Comparison of ENCODE assay signal across 1 cellular context in the genomic region with DNA sequence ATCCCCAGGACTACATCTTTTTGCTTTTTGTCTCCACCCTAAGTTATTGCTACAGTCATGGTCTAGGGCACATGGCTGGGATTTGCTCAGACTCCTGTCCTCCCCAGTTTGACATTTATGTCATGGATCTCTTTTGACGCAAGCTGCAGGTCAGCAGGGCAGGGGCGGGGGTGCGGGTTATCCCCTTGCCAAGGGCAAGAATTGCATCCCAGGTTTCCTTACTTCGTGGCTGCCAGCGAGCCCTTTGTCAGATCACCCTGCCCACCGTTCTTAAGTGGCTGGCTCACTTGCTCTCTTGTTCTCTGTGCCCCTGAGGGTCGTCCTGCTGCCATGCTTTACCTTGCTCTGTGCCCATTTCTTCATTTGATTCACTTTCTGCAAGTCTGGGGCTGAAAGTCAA.
TF ChIP-seq lines count a peak whose summit lies in the region.

No MANE protein-coding gene starts in this region.

TF ChIP-seq in IMR-90, 13 proteins besides CTCF, POLR2A, EP300 and RAD21 (continued from another document):
- no peak for TF ChIP-seq MAFK (IDR thresholded peaks at IDR 0.05; ENCODE audit: low read depth, low read length)
- TF ChIP-seq SMC3 (IDR thresholded peaks at IDR 0.05; ENCODE audit: low read depth, low read length), result no peak
- TF ChIP-seq BHLHE40 (IDR thresholded peaks at IDR 0.05; ENCODE audit: low read depth, low read length), result no peak
- no peak for TF ChIP-seq RFX5 (IDR thresholded peaks at IDR 0.05; ENCODE audit: low read depth, low read length)
- no peak for TF ChIP-seq FOS (IDR thresholded peaks at IDR 0.05; ENCODE audit: low read depth, low read length)
- TF ChIP-seq, protein P1, sequence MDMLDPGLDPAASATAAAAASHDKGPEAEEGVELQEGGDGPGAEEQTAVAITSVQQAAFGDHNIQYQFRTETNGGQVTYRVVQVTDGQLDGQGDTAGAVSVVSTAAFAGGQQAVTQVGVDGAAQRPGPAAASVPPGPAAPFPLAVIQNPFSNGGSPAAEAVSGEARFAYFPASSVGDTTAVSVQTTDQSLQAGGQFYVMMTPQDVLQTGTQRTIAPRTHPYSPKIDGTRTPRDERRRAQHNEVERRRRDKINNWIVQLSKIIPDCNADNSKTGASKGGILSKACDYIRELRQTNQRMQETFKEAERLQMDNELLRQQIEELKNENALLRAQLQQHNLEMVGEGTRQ (IDR thresholded peaks at IDR 0.05; ENCODE audit: low read depth, low read length), result no peak
- TF ChIP-seq CEBPB (IDR thresholded peaks at IDR 0.05; ENCODE audit: low read depth, low read length), result no peak
- no peak for TF ChIP-seq NFE2L2 (IDR thresholded peaks at IDR 0.05; ENCODE audit: low read depth, low read length)
